13 cellular contexts compared by ENCODE assay signal in genomic region chr6:96795481-96795880, GRCh38.
A peak's percentile ranks its signal among the peaks of the same experiment; 100 is the strongest.
DNase-seq lines count a peak whose midpoint lies in the region; ATAC-seq lines count a peak whose summit lies in the region.
"Had no signal": no experiment of that assay in that cellular context is flagged by ENCODE, and none has a peak within 500 bp of the region (broad histone marks: within the 10 kb centered on the region; RNA-seq: fewer than 3 reads in every experiment).

No MANE protein-coding gene starts in this region.

- ATAC-seq in GM18502 (IDR thresholded peaks at IDR 0.05; ENCODE audit: poor library complexity, unreplicated experiment) (peak; percentile 100), GM21528 (IDR thresholded peaks at IDR 0.05; ENCODE audit: low FRiP score, unreplicated experiment) (peak; percentile 65), HG03066 (IDR thresholded peaks at IDR 0.05; ENCODE audit: low read depth, unreplicated experiment) (peak; percentile 97)
- ATAC-seq: left lung, psoas muscle had no signal

- DNase-seq in RPMI8226: peak; percentile 69
- no peak for DNase-seq in NOMO-1 treated with DMSO at 0.1 percent for 48 hours (lab: John Stamatoyannopoulos, UW; ENCODE audit: unreplicated experiment)
- DNase-seq in cerebellar nuclear complex (lab: John Stamatoyannopoulos, UW): no peak
- no peak for DNase-seq in NCI-H146 treated with DMSO at 0.1 percent for 48 hours (lab: John Stamatoyannopoulos, UW; ENCODE audit: unreplicated experiment)
- DNase-seq in activated naive CD4-positive, alpha-beta T cell treated with Interleukin-2 at 50 U/mL for 16 hours: no peak
- DNase-seq: activated CD4-positive, alpha-beta memory T cell treated with anti-CD3 and anti-CD28 coated beads, Interleukin-2, amount 10 ng/mL, durations not matched to agents 7 days and 5 days; dorsolateral prefrontal cortex; left lung; NCI-H526 treated with DMSO at 0.1 percent for 48 hours; psoas muscle had no signal
